In genomic region chr15:78396976-78397375, GRCh38 we compare ENCODE assay signal across 9 cellular contexts. TPM values are rescaled to one million over a fixed set of nuclear protein-coding genes. Genes with fewer than 3 reads are reported as not detected.
DNase-seq lines count a peak whose midpoint lies in the region; ATAC-seq, FAIRE-seq and TF ChIP-seq lines count a peak whose summit lies in the region.
"Had no signal": no experiment of that assay in that cellular context is flagged by ENCODE, and none has a peak within 500 bp of the region (broad histone marks: within the 10 kb centered on the region; RNA-seq: fewer than 3 reads in every experiment).

No MANE protein-coding gene starts in this region.

- dilution Hi-C loops in keratinocyte (cut with MboI; ENCODE audit: extremely low pct_ligation_motif_present, low sequenced_read_pairs) = no loop called here

- no peaks in the 10 kb centered on the region for H4K20me1 ChIP-seq in keratinocyte (ENCODE audit: control insufficient read depth, extremely low read depth, insufficient read depth, low read length)

- H3K36me3 ChIP-seq in keratinocyte (ENCODE audit: control insufficient read depth in 2 of 2, extremely low read depth in 1 of 2, insufficient read depth in 2 of 2, low read length in 2 of 2) = no peaks in the 10 kb centered on the region

- no peaks in the 10 kb centered on the region for H3K9me3 Mint-ChIP-seq in activated CD4-positive, alpha-beta T cell treated with anti-CD3 and anti-CD28 coated beads for 36 hours (ENCODE audit: low read depth)
- H3K9me3 Mint-ChIP-seq in type B pancreatic cell = no peaks in the 10 kb centered on the region
- H3K9me3 Mint-ChIP-seq in stimulated activated memory B cell treated with anti-CD40 and anti-IgM and Interleukin-4, amounts not matched to agents 10 μg/mL and 1 μg/mL and 100 μg/mL, for 72 hours = no peaks in the 10 kb centered on the region
- H3K9me3 Mint-ChIP-seq: CD14-positive monocyte had no signal

- TF ChIP-seq CTCF in keratinocyte (optimal IDR thresholded peaks at IDR 0.05 in 1 of 3, IDR thresholded peaks at IDR 0.05 in 1 of 3, conservative IDR thresholded peaks at IDR 0.05 in 1 of 3; ENCODE audit: extremely low read depth in 1 of 3, insufficient read depth in 2 of 3, low read length in 3 of 3) = peak in 2 of 3 experiments; percentile 21 to 32
- TF ChIP-seq CTCF in type B pancreatic cell (conservative IDR thresholded peaks at IDR 0.05) = peak; percentile 29

- no peaks in the 10 kb centered on the region for H3K36me3 Mint-ChIP-seq in activated CD4-positive, alpha-beta T cell treated with anti-CD3 and anti-CD28 coated beads for 36 hours (ENCODE audit: low read depth)
- no peaks in the 10 kb centered on the region for H3K36me3 Mint-ChIP-seq in type B pancreatic cell
- H3K36me3 Mint-ChIP-seq in stimulated activated memory B cell treated with anti-CD40 and anti-IgM and Interleukin-4, amounts not matched to agents 10 μg/mL and 1 μg/mL and 100 μg/mL, for 72 hours = no peaks in the 10 kb centered on the region
- H3K36me3 Mint-ChIP-seq: CD14-positive monocyte had no signal

- ATAC-seq in activated CD4-positive, alpha-beta T cell treated with anti-CD3 and anti-CD28 coated beads for 36 hours = no peak
- no peak for ATAC-seq in HG03097 (IDR thresholded peaks at IDR 0.05; ENCODE audit: low FRiP score, unreplicated experiment)
- ATAC-seq in stimulated activated memory B cell treated with anti-CD40 and anti-IgM and Interleukin-4, amounts not matched to agents 10 μg/mL and 1 μg/mL and 100 μg/mL, for 72 hours = no peak

- H3K27me3 ChIP-seq in keratinocyte (ENCODE audit: control insufficient read depth, extremely low read depth, insufficient read depth, low read length) = no peaks in the 10 kb centered on the region

- no peak overlapping the region for H2AFZ ChIP-seq in keratinocyte (ENCODE audit: control insufficient read depth, low read length)

- H3K27ac ChIP-seq in keratinocyte (ENCODE audit: control insufficient read depth, insufficient read depth, low read length) = no peak overlapping the region

- H3K9ac ChIP-seq in keratinocyte (ENCODE audit: control insufficient read depth, extremely low read depth, insufficient read depth, low read length) = no peak overlapping the region

- no peaks in the 10 kb centered on the region for H3K4me1 ChIP-seq in keratinocyte (ENCODE audit: control insufficient read depth, extremely low read depth, insufficient read depth, low read length)

- H3K4me3 ChIP-seq in keratinocyte (ENCODE audit: control insufficient read depth in 2 of 3, extremely low read depth in 1 of 3, insufficient read depth in 2 of 3, low read depth in 1 of 3, low read length in 3 of 3) = no peak overlapping the region

- no peaks in the 10 kb centered on the region for H3K27me3 Mint-ChIP-seq in activated CD4-positive, alpha-beta T cell treated with anti-CD3 and anti-CD28 coated beads for 36 hours
- H3K27me3 Mint-ChIP-seq in type B pancreatic cell = peaks cover 3% of the 10 kb centered on the region
- H3K27me3 Mint-ChIP-seq in stimulated activated memory B cell treated with anti-CD40 and anti-IgM and Interleukin-4, amounts not matched to agents 10 μg/mL and 1 μg/mL and 100 μg/mL, for 72 hours = peaks cover 22% of the 10 kb centered on the region

- POLR2A ChIA-PET in activated CD4-positive, alpha-beta T cell treated with anti-CD3 and anti-CD28 coated beads for 36 hours (lab: Charles Lee) = no interaction called here

- H3K9me3 ChIP-seq in keratinocyte (ENCODE audit: control insufficient read depth, low read depth, low read length) = no peaks in the 10 kb centered on the region

- FAIRE-seq in keratinocyte (lab: Jason Lieb, UNC) = no peak

- H3K27ac Mint-ChIP-seq in activated CD4-positive, alpha-beta T cell treated with anti-CD3 and anti-CD28 coated beads for 36 hours = no peak overlapping the region
- peak overlapping the region; percentile 71 for H3K27ac Mint-ChIP-seq in type B pancreatic cell
- no peak overlapping the region for H3K27ac Mint-ChIP-seq in stimulated activated memory B cell treated with anti-CD40 and anti-IgM and Interleukin-4, amounts not matched to agents 10 μg/mL and 1 μg/mL and 100 μg/mL, for 72 hours

- intact Hi-C loops in activated CD4-positive, alpha-beta T cell treated with anti-CD3 and anti-CD28 coated beads for 36 hours (cut with DNase I, micrococcal nuclease) = no loop called here

- H3K4me2 ChIP-seq in keratinocyte (ENCODE audit: control insufficient read depth, extremely low read depth, insufficient read depth, low read depth, low read length) = no peak overlapping the region

- CTCF ChIA-PET in activated CD4-positive, alpha-beta T cell treated with anti-CD3 and anti-CD28 coated beads for 36 hours (lab: Charles Lee) = interaction anchor here (1.1 kb wide), 1 partner anchor 11 kb away, joined by 3 read pairs; no protein-coding TSS in a partner anchor

- H3K9me1 ChIP-seq in keratinocyte (ENCODE audit: control insufficient read depth, extremely low read depth, insufficient read depth, low read length) = no peaks in the 10 kb centered on the region

- H3K4me1 Mint-ChIP-seq in activated CD4-positive, alpha-beta T cell treated with anti-CD3 and anti-CD28 coated beads for 36 hours = no peaks in the 10 kb centered on the region
- H3K4me1 Mint-ChIP-seq in type B pancreatic cell (ENCODE audit: unreplicated experiment) = peaks cover 56% of the 10 kb centered on the region
- no peaks in the 10 kb centered on the region for H3K4me1 Mint-ChIP-seq in stimulated activated memory B cell treated with anti-CD40 and anti-IgM and Interleukin-4, amounts not matched to agents 10 μg/mL and 1 μg/mL and 100 μg/mL, for 72 hours

- no peaks in the 10 kb centered on the region for H3K79me2 ChIP-seq in keratinocyte (ENCODE audit: control insufficient read depth, insufficient read depth, low read length)

- DNase-seq in activated CD4-positive, alpha-beta T cell treated with anti-CD3 and anti-CD28 coated beads for 36 hours = peak; percentile 18
- no peak for DNase-seq in activated CD4-positive, alpha-beta T cell treated with anti-CD3 and anti-CD28 coated beads for 4 hours
- peak in 30 of 58 donors; percentile 2 to 59 (median 20) for DNase-seq in anterior cingulate cortex (lab: John Stamatoyannopoulos, UW)
- no peak for DNase-seq in keratinocyte (ENCODE audit: low read depth, low spot score)
- no peak for DNase-seq in type B pancreatic cell (ENCODE audit: extremely low spot score, unreplicated experiment)
- no peak for DNase-seq in DMS114 treated with DMSO at 0.1 percent for 48 hours (lab: John Stamatoyannopoulos, UW; ENCODE audit: unreplicated experiment)

- no peak overlapping the region for H3K4me3 Mint-ChIP-seq in activated CD4-positive, alpha-beta T cell treated with anti-CD3 and anti-CD28 coated beads for 36 hours
- no peak overlapping the region for H3K4me3 Mint-ChIP-seq in type B pancreatic cell
- H3K4me3 Mint-ChIP-seq in stimulated activated memory B cell treated with anti-CD40 and anti-IgM and Interleukin-4, amounts not matched to agents 10 μg/mL and 1 μg/mL and 100 μg/mL, for 72 hours = no peak overlapping the region
- H3K4me3 Mint-ChIP-seq: CD14-positive monocyte had no signal

RNA-seq across cellular contexts. Expression of gene IREB2, which starts 41.0 kb away (rescaled TPM):
- 10 to 100 TPM; 50.8 to 66.5 TPM for total RNA-seq in activated CD4-positive, alpha-beta T cell treated with anti-CD3 and anti-CD28 coated beads for 36 hours
- polyA plus RNA-seq in keratinocyte = 14.9 to 20.5 TPM (median 19.5 TPM) in 3 replicates
- 9.0 TPM for polyA plus RNA-seq in keratinocyte (2011; ENCODE audit: low read depth)
- polyA plus RNA-seq in keratinocyte (2011; cell fraction: cytosol; rRNA removed) = 8.0 and 17.0 TPM in 2 replicates
- polyA plus RNA-seq in keratinocyte (2011; cell fraction: nucleus; rRNA removed) = 28.3 and 33.2 TPM in 2 replicates
- polyA plus RNA-seq in keratinocyte (2012; ENCODE audit: low replicate concordance) = 10.8 and 16.2 TPM in 2 replicates
- 15.6 to 38.7 TPM (median 23.5 TPM) in 3 replicates for polyA minus RNA-seq in keratinocyte
- polyA minus RNA-seq in keratinocyte (2011; cell fraction: cytosol; rRNA and poly(A)+ RNA removed) = 16.3 TPM
- 36.0 and 48.6 TPM in 2 replicates for polyA minus RNA-seq in keratinocyte (2011; cell fraction: nucleus; rRNA and poly(A)+ RNA removed)
- 76.9 and 83.8 TPM in 2 replicates for total RNA-seq in type B pancreatic cell (ENCODE audit: low replicate concordance)

RNA-seq across cellular contexts. Expression of gene CRABP1, which starts 56.8 kb away (rescaled TPM):
- total RNA-seq in activated CD4-positive, alpha-beta T cell treated with anti-CD3 and anti-CD28 coated beads for 36 hours = under 1 TPM; 0.90 to 0.96 TPM
- polyA plus RNA-seq in keratinocyte = not detected in 3 replicates
- polyA plus RNA-seq in keratinocyte (2011; ENCODE audit: low read depth) = not detected
- polyA plus RNA-seq in keratinocyte (2011; cell fraction: cytosol; rRNA removed) = not detected in 2 replicates
- not detected in 2 replicates for polyA plus RNA-seq in keratinocyte (2011; cell fraction: nucleus; rRNA removed)
- not detected in 2 replicates for polyA plus RNA-seq in keratinocyte (2012; ENCODE audit: low replicate concordance)
- polyA minus RNA-seq in keratinocyte = not detected in 3 replicates
- polyA minus RNA-seq in keratinocyte (2011; cell fraction: cytosol; rRNA and poly(A)+ RNA removed) = not detected
- polyA minus RNA-seq in keratinocyte (2011; cell fraction: nucleus; rRNA and poly(A)+ RNA removed) = not detected in 2 replicates
- 20.5 and 685 TPM in 2 replicates for total RNA-seq in type B pancreatic cell (ENCODE audit: low replicate concordance)
- polyA plus RNA-seq: CD14-positive monocyte had no signal

Comparison
In these comparisons a context has a peak if more than half of its experiments do, and no peak if none do; other contexts are left out.
1. DNase-seq: peak in activated CD4-positive, alpha-beta T cell treated with anti-CD3 and anti-CD28 coated beads for 36 hours (single experiment) and anterior cingulate cortex (30 of 58); none in activated CD4-positive, alpha-beta T cell treated with anti-CD3 and anti-CD28 coated beads for 4 hours (0 of 2), keratinocyte (single experiment), type B pancreatic cell (single experiment) and DMS114 treated with DMSO at 0.1 percent for 48 hours (single experiment).
2. RNA of gene CRABP1, which starts 56.8 kb away (total RNA-seq): 20.5 to 685 TPM in type B pancreatic cell; 0.90 to 0.96 TPM in activated CD4-positive, alpha-beta T cell treated with anti-CD3 and anti-CD28 coated beads for 36 hours; every median in the first group is over 10 times any median in the second.